Comparison of ENCODE assay signal across 15 cellular contexts in the genomic region with DNA sequence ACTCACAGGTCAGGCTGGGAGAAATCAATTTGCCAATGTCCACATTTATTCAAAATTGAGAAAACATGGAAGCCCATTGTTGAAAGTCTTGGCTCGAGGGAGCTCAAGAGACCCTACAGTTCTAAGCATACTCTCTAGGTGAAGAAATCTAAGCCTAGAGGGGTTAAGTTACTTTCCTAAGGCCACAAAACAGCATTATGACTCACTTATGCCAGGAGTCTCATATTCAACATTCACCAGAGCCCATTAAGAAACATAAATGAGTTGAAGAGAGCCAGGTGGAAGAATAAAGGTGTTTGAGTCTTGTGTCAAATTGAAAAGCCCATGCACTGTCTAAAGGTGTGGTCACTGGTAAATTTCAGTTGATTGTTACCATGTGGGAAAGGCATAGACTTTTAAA.
"Had no signal": no experiment of that assay in that cellular context is flagged by ENCODE, and none has a peak within 500 bp of the region (broad histone marks: within the 10 kb centered on the region; RNA-seq: fewer than 3 reads in every experiment).

No MANE protein-coding gene starts in this region.

- H3K4me3 Mint-ChIP-seq: naive thymus-derived CD4-positive, alpha-beta T cell; nephron progenitor cell; type B pancreatic cell had no signal

- H3K9me3 Mint-ChIP-seq: naive thymus-derived CD4-positive, alpha-beta T cell; nephron progenitor cell; type B pancreatic cell had no signal

- H3K27ac Mint-ChIP-seq: naive thymus-derived CD4-positive, alpha-beta T cell; nephron progenitor cell; type B pancreatic cell had no signal

- H3K36me3 Mint-ChIP-seq: naive thymus-derived CD4-positive, alpha-beta T cell; type B pancreatic cell had no signal

- DNase-seq: effector memory CD4-positive, alpha-beta T cell; left colon; naive thymus-derived CD4-positive, alpha-beta T cell; nephron progenitor cell; posterior cingulate gyrus; small intestine; stimulated activated CD4-positive, alpha-beta T cell treated with anti-CD3 and anti-CD28 coated beads, Interleukin-12 subunit alpha, Interleukin-12 subunit beta, amount 100 ng/mL, for 4 hours; stimulated activated naive CD4-positive, alpha-beta T cell treated with Interleukin-2 at 50 U/mL for 16 hours; thyroid gland had no signal

- H3K4me1 Mint-ChIP-seq: naive thymus-derived CD4-positive, alpha-beta T cell; nephron progenitor cell had no signal

- ATAC-seq: esophagus mucosa; gastroesophageal sphincter; left colon; naive thymus-derived CD4-positive, alpha-beta T cell had no signal

- H3K4me3 ChIP-seq: gastroesophageal sphincter, hepatocyte, right atrium auricular region, suprapubic skin, thyroid gland had no signal
